24 cellular contexts compared by ENCODE assay signal in genomic region chr4:108681321-108681809, GRCh38.
"Had no signal": no experiment of that assay in that cellular context is flagged by ENCODE, and none has a peak within 500 bp of the region (broad histone marks: within the 10 kb centered on the region; RNA-seq: fewer than 3 reads in every experiment).

No MANE protein-coding gene starts in this region.

- H3K4me3 Mint-ChIP-seq: activated B cell treated with CpG ODN at 0.5 μM for 24 hours; activated CD4-positive, alpha-beta T cell treated with anti-CD3 and anti-CD28 coated beads, Interleukin-2, amount 10 ng/mL, durations not matched to agents 24 days and 14 days; activated CD8-positive, alpha-beta memory T cell treated with anti-CD3 and anti-CD28 coated beads, Interleukin-2, amount 10 ng/mL, durations not matched to agents 7 days and 5 days; activated T-cell treated with anti-CD3 and anti-CD28 coated beads, Interleukin-2, amount 50 U/mL, for 4 hours; brain; central memory CD8-positive, alpha-beta T cell; T-helper 2 cell treated with Interferon-gamma antibody and Interleukin-4, amounts not matched to agents 5 μg/mL and 100 μg/mL, for 36 hours had no signal

- H3K9me3 Mint-ChIP-seq: activated B cell treated with CpG ODN at 0.5 μM for 24 hours; activated CD4-positive, alpha-beta T cell treated with anti-CD3 and anti-CD28 coated beads, Interleukin-2, amount 10 ng/mL, durations not matched to agents 24 days and 14 days; activated naive CD4-positive, alpha-beta T cell treated with anti-CD3 and anti-CD28 coated beads, Interleukin-2, amount 50 U/mL, for 72 hours; activated T-cell treated with anti-CD3 and anti-CD28 coated beads, Interleukin-2, amount 50 U/mL, for 4 hours; brain; central memory CD8-positive, alpha-beta T cell; T-helper 2 cell treated with Interferon-gamma antibody and Interleukin-4, amounts not matched to agents 5 μg/mL and 100 μg/mL, for 36 hours had no signal

- H3K36me3 Mint-ChIP-seq: activated naive CD4-positive, alpha-beta T cell treated with anti-CD3 and anti-CD28 coated beads, Interleukin-2, amount 50 U/mL, for 72 hours; brain had no signal

- H3K27me3 Mint-ChIP-seq: activated B cell treated with CpG ODN at 0.5 μM for 24 hours; activated CD4-positive, alpha-beta T cell treated with anti-CD3 and anti-CD28 coated beads, Interleukin-2, amount 10 ng/mL, durations not matched to agents 24 days and 14 days; activated CD8-positive, alpha-beta memory T cell treated with anti-CD3 and anti-CD28 coated beads, Interleukin-2, amount 10 ng/mL, durations not matched to agents 7 days and 5 days; brain; central memory CD8-positive, alpha-beta T cell had no signal

- H3K4me1 Mint-ChIP-seq: activated B cell treated with CpG ODN at 0.5 μM for 24 hours; activated CD4-positive, alpha-beta T cell treated with anti-CD3 and anti-CD28 coated beads, Interleukin-2, amount 10 ng/mL, durations not matched to agents 24 days and 14 days; activated CD8-positive, alpha-beta memory T cell treated with anti-CD3 and anti-CD28 coated beads, Interleukin-2, amount 10 ng/mL, durations not matched to agents 7 days and 5 days; brain; central memory CD8-positive, alpha-beta T cell had no signal

- DNase-seq: activated B cell treated with CpG ODN at 0.5 μM for 24 hours; activated CD4-positive, alpha-beta T cell treated with anti-CD3 and anti-CD28 coated beads for 1 hour; activated CD4-positive, alpha-beta T cell treated with anti-CD3 and anti-CD28 coated beads, Interleukin-2, amount 10 ng/mL, durations not matched to agents 24 days and 14 days; activated CD4-positive, alpha-beta T cell treated with anti-CD3 and anti-CD28 coated beads, Interleukin-2, amount 50 U/mL, for 48 hours; activated CD8-positive, alpha-beta memory T cell treated with anti-CD3 and anti-CD28 coated beads, Interleukin-2, amount 10 ng/mL, durations not matched to agents 7 days and 5 days; activated effector memory CD4-positive, alpha-beta T cell treated with anti-CD3 and anti-CD28 coated beads, Interleukin-2, amount 50 U/mL, for 16 hours; activated naive CD4-positive, alpha-beta T cell treated with Interleukin-2 at 50 U/mL for 16 hours; activated T-cell treated with anti-CD3 and anti-CD28 coated beads, Interleukin-2, amount 50 U/mL, for 4 hours; NCI-H1092; NCI-H1417; NCI-H1694; NCI-H2029; NCI-H345; NCI-H510A; NCI-H526 treated with DMSO at 0.1 percent for 48 hours; NCI-H82; SIG-M5; T-helper 1 cell had no signal

- H3K27ac ChIP-seq: SK-N-MC had no signal

- FAIRE-seq: astrocyte had no signal

- H3K27ac Mint-ChIP-seq: activated B cell treated with CpG ODN at 0.5 μM for 24 hours; activated CD4-positive, alpha-beta T cell treated with anti-CD3 and anti-CD28 coated beads, Interleukin-2, amount 10 ng/mL, durations not matched to agents 24 days and 14 days; activated CD8-positive, alpha-beta memory T cell treated with anti-CD3 and anti-CD28 coated beads, Interleukin-2, amount 10 ng/mL, durations not matched to agents 7 days and 5 days; activated naive CD4-positive, alpha-beta T cell treated with anti-CD3 and anti-CD28 coated beads, Interleukin-2, amount 50 U/mL, for 72 hours; brain; T-helper 2 cell treated with Interferon-gamma antibody and Interleukin-4, amounts not matched to agents 5 μg/mL and 100 μg/mL, for 36 hours had no signal
